Comparison of ENCODE assay signal across 36 cellular contexts in the genomic region with DNA sequence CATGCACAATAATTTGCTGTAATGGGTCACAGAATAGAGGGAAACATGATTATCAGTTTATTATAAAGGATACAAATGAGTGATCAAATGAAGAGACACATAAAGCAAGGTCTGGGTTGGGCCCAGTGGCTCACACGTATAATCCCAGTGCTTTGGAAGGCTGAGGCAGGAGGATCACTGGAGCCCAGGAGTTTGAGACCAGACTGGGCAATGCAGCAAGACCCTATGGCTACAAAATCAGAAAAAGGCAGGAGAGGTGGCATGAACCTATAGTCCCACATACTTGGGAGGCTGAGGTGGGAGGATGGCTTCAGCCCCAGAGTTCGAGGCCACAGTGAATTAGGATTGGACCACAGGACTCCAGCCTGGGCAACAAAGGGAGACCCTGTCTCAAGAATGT.
"Had no signal": no experiment of that assay in that cellular context is flagged by ENCODE, and none has a peak within 500 bp of the region (broad histone marks: within the 10 kb centered on the region; RNA-seq: fewer than 3 reads in every experiment).

No MANE protein-coding gene starts in this region.

- H3K36me3 ChIP-seq: MG63 had no signal

- H3K4me3 ChIP-seq: MG63 had no signal

- H3K27me3 ChIP-seq: MG63 had no signal

- H3K9me3 ChIP-seq: MG63 had no signal

- DNase-seq: Karpas-422, Kasumi-1, MG63, MM.1S, MV-4-11, NCI-H1048, NCI-H1092, NCI-H1092 treated with DMSO at 0.1 percent for 48 hours, NCI-H1105, NCI-H1105 treated with DMSO at 0.1 percent for 48 hours, NCI-H1417, NCI-H1417 treated with DMSO at 0.1 percent for 48 hours, NCI-H1436, NCI-H1436 treated with DMSO at 0.1 percent for 48 hours, NCI-H146, NCI-H1694, NCI-H1694 treated with DMSO at 0.1 percent for 48 hours, NCI-H187, NCI-H187 treated with DMSO at 0.1 percent for 48 hours, NCI-H1930, NCI-H2029, NCI-H2029 treated with DMSO at 0.1 percent for 48 hours, NCI-H2081, NCI-H2081 treated with DMSO at 0.1 percent for 48 hours, NCI-H2107, NCI-H2171, NCI-H2171 treated with DMSO at 0.1 percent for 48 hours, NCI-H2227 treated with DMSO at 0.1 percent for 48 hours, NCI-H226, NCI-H345, NCI-H446, NCI-H446 treated with DMSO at 0.1 percent for 48 hours, NCI-H510A, NCI-H510A treated with DMSO at 0.1 percent for 48 hours, NCI-H524, NCI-H524 treated with DMSO at 0.1 percent for 48 hours had no signal
